ENCODE assay signal across 21 cellular contexts in genomic region chr1:20475002-20475401, GRCh38. TPM values are rescaled to one million over a fixed set of nuclear protein-coding genes. Genes with fewer than 3 reads are reported as not detected.
DNase-seq lines count a peak whose midpoint lies in the region; ATAC-seq, FAIRE-seq and TF ChIP-seq lines count a peak whose summit lies in the region.
"Had no signal": no experiment of that assay in that cellular context is flagged by ENCODE, and none has a peak within 500 bp of the region (broad histone marks: within the 10 kb centered on the region; RNA-seq: fewer than 3 reads in every experiment).

No MANE protein-coding gene starts in this region.

- H2BK20ac ChIP-seq in H1 (ENCODE audit: low read length), result no peak overlapping the region

- H3K4me2 ChIP-seq in HepG2 (ENCODE audit: low read depth, low read length), result peak overlapping the region; percentile 81
- no peak overlapping the region for H3K4me2 ChIP-seq in H1 (ENCODE audit: insufficient read depth in 1 of 2, low read depth in 2 of 2, low read length in 2 of 2)

- TF ChIP-seq CTCF in HepG2 (CRISPR knock-in tag; IDR thresholded peaks at IDR 0.05) (no peak), right lobe of liver (IDR thresholded peaks at IDR 0.05) (no peak), H1 (IDR thresholded peaks at IDR 0.05; ENCODE audit: control extremely low read depth in 1 of 3, insufficient read depth in 1 of 3, low read depth in 1 of 3, low read length in 3 of 3) (no peak), neural crest cell (conservative IDR thresholded peaks at IDR 0.05) (no peak), type B pancreatic cell (conservative IDR thresholded peaks at IDR 0.05) (no peak), GM13977 (IDR thresholded peaks at IDR 0.05; ENCODE audit: extremely low read depth, insufficient read depth, missing control alignments) (no peak)

- in situ Hi-C loops in HepG2 (cut with HindIII; ENCODE audit: extremely low pct_ligation_motif_present, low pct_unique_long_range_greater_than_20kb) (loop anchor here (5.0 kb wide), 1 partner anchor 548 kb away; no protein-coding TSS in a partner anchor), GM13977 (cut with MboI; ENCODE audit: low pct_unique_long_range_greater_than_20kb, low sequenced_read_pairs, unreplicated experiment) (no loop called here)

- H2BK15ac ChIP-seq in H1 (ENCODE audit: low read length), result 0 out of 2 replicates have a peak overlapping the region, but pooled peaks have one; percentile 19

- H3K4me3 ChIP-seq in HepG2 (replicated peaks in 1 of 3; ENCODE audit: insufficient read depth in 1 of 3, low read depth in 2 of 3, low read length in 3 of 3) (peak overlapping the region in 1 of 3 experiments; percentile 7; a peak in 1 of 6 replicates), right lobe of liver (no peak overlapping the region), H1 (ENCODE audit: extremely low read depth in 1 of 4, insufficient read depth in 2 of 4, low read depth in 3 of 4, low read length in 4 of 4) (no peak overlapping the region)

- no peak overlapping the region for H2BK5ac ChIP-seq in H1 (ENCODE audit: low read depth, low read length)

- TF ChIP-seq POLR2A in HepG2 (IDR thresholded peaks at IDR 0.05; ENCODE audit: insufficient read depth in 1 of 2, low read depth in 2 of 2, low read length in 2 of 2) (no peak), right lobe of liver (IDR thresholded peaks at IDR 0.05) (no peak), H1 (IDR thresholded peaks at IDR 0.05; ENCODE audit: control extremely low read depth in 1 of 2, low read depth in 2 of 2, low read length in 2 of 2) (no peak)

- no peaks in the 10 kb centered on the region for H4K20me1 ChIP-seq in HepG2 (ENCODE audit: insufficient read depth, low read length)
- no peaks in the 10 kb centered on the region for H4K20me1 ChIP-seq in H1 (replicated peaks in 1 of 2; ENCODE audit: control insufficient read depth in 1 of 2, insufficient read depth in 2 of 2, low read length in 2 of 2)

- H3K27ac ChIP-seq in HepG2 (ENCODE audit: extremely low read length, insufficient read depth, low read length), result peak overlapping the region; percentile 61
- no peak overlapping the region for H3K27ac ChIP-seq in right lobe of liver
- no peak overlapping the region for H3K27ac ChIP-seq in H1 (ENCODE audit: low read depth, low read length)

- no peak for DNase-seq in HepG2 (ENCODE audit: low spot score)
- DNase-seq in right lobe of liver, result no peak
- no peak for DNase-seq in H1 (ENCODE audit: low read depth in 1 of 2, low spot score in 2 of 2)
- no peak for DNase-seq in neural crest cell (ENCODE audit: low read depth, low spot score)
- no peak for DNase-seq in type B pancreatic cell (ENCODE audit: extremely low spot score, unreplicated experiment)
- no peak for DNase-seq in DMS53 treated with DMSO at 0.1 percent for 48 hours (lab: John Stamatoyannopoulos, UW; ENCODE audit: unreplicated experiment)
- no peak for DNase-seq in GM13977 (ENCODE audit: low spot score)
- DNase-seq: CD4-positive, CD25-positive, alpha-beta regulatory T cell; COR-L47; DMS153; KBM-7; NCI-H1694 treated with DMSO at 0.1 percent for 48 hours; NCI-H2107; NCI-H2227 treated with DMSO at 0.1 percent for 48 hours; NCI-H524; NCI-H82; OCI-M1; SIG-M5 had no signal

- H3K4ac ChIP-seq in H1 (replicated peaks; ENCODE audit: insufficient read length, low read depth, low read length), result no peak overlapping the region

- H3K9me3 ChIP-seq in HepG2 (ENCODE audit: low read length) (no peaks in the 10 kb centered on the region), right lobe of liver (no peaks in the 10 kb centered on the region), H1 (ENCODE audit: insufficient read depth in 2 of 2, low read depth in 1 of 2, low read length in 1 of 2) (no peaks in the 10 kb centered on the region)

- TF ChIP-seq RAD21 in HepG2 (CRISPR knock-in tag; IDR thresholded peaks at IDR 0.05) (no peak), H1 (IDR thresholded peaks at IDR 0.05 in 1 of 2, conservative IDR thresholded peaks at IDR 0.05 in 1 of 2; ENCODE audit: low read depth in 2 of 2, low read length in 2 of 2) (no peak)

- no peak overlapping the region for H2BK120ac ChIP-seq in H1 (replicated peaks; ENCODE audit: low read depth, low read length)

- H3K79me2 ChIP-seq in HepG2 (ENCODE audit: insufficient read depth, low read length) (peaks cover 27% of the 10 kb centered on the region), H1 (ENCODE audit: control insufficient read depth in 1 of 2, insufficient read depth in 2 of 2, low read length in 2 of 2) (no peaks in the 10 kb centered on the region)

- H3K23ac ChIP-seq in H1 (ENCODE audit: insufficient read length), result no peak overlapping the region

- no peaks in the 10 kb centered on the region for H3K79me1 ChIP-seq in H1 (ENCODE audit: low read depth, low read length)

- peaks cover 43% of the 10 kb centered on the region for H3K4me1 Mint-ChIP-seq in neural crest cell
- H3K4me1 Mint-ChIP-seq in type B pancreatic cell (ENCODE audit: unreplicated experiment), result peaks cover 28% of the 10 kb centered on the region
- peaks cover 16% of the 10 kb centered on the region for H3K4me1 Mint-ChIP-seq in stimulated activated memory B cell treated with anti-CD40 and anti-IgM and Interleukin-4, amounts not matched to agents 10 μg/mL and 1 μg/mL and 100 μg/mL, for 72 hours
- H3K4me1 Mint-ChIP-seq: CD4-positive, CD25-positive, alpha-beta regulatory T cell had no signal

- H2BK12ac ChIP-seq in H1 (ENCODE audit: low read depth, low read length), result peak overlapping the region; percentile 50; the same call in 1 of the 2 replicates

- peak overlapping the region; percentile 28 for H3K4me3 Mint-ChIP-seq in neural crest cell
- H3K4me3 Mint-ChIP-seq in type B pancreatic cell, result peak overlapping the region; percentile 31
- no peak overlapping the region for H3K4me3 Mint-ChIP-seq in stimulated activated memory B cell treated with anti-CD40 and anti-IgM and Interleukin-4, amounts not matched to agents 10 μg/mL and 1 μg/mL and 100 μg/mL, for 72 hours
- H3K4me3 Mint-ChIP-seq: CD4-positive, CD25-positive, alpha-beta regulatory T cell had no signal

- H3K9me3 Mint-ChIP-seq in neural crest cell, result no peaks in the 10 kb centered on the region
- no peaks in the 10 kb centered on the region for H3K9me3 Mint-ChIP-seq in type B pancreatic cell
- H3K9me3 Mint-ChIP-seq in stimulated activated memory B cell treated with anti-CD40 and anti-IgM and Interleukin-4, amounts not matched to agents 10 μg/mL and 1 μg/mL and 100 μg/mL, for 72 hours, result no peaks in the 10 kb centered on the region

- H4K5ac ChIP-seq in H1 (ENCODE audit: insufficient read length, low read depth, low read length), result no peak overlapping the region

- no peak overlapping the region for H3K14ac ChIP-seq in H1 (ENCODE audit: insufficient read length)

- no peak overlapping the region for H2AFZ ChIP-seq in HepG2 (ENCODE audit: low read length)
- no peak overlapping the region for H2AFZ ChIP-seq in H1 (ENCODE audit: low read length)

- H3K27me3 Mint-ChIP-seq in neural crest cell (ENCODE audit: low read depth) (peaks cover 5% of the 10 kb centered on the region), type B pancreatic cell (peaks cover 43% of the 10 kb centered on the region)
- H3K27me3 Mint-ChIP-seq in stimulated activated memory B cell treated with anti-CD40 and anti-IgM and Interleukin-4, amounts not matched to agents 10 μg/mL and 1 μg/mL and 100 μg/mL, for 72 hours, result peaks cover 91% of the 10 kb centered on the region

- H3K4me1 ChIP-seq in HepG2 (ENCODE audit: insufficient read depth, low read length) (peaks cover 79% of the 10 kb centered on the region), right lobe of liver (peaks cover 3 to 49% (median 21%) of the 10 kb centered on the region in 4 donors), H1 (replicated peaks in 1 of 4; ENCODE audit: control insufficient read depth in 3 of 4, insufficient read depth in 4 of 4, low read length in 3 of 4) (peaks cover 8 to 19% (median 12%) of the 10 kb centered on the region in 4 experiments; a peak in 6 of 7 replicates)

- no peak overlapping the region for H4K91ac ChIP-seq in H1 (replicated peaks; ENCODE audit: insufficient read length, low read length)

- ATAC-seq in HepG2 (no peak), right lobe of liver (no peak)
- ATAC-seq in stimulated activated memory B cell treated with anti-CD40 and anti-IgM and Interleukin-4, amounts not matched to agents 10 μg/mL and 1 μg/mL and 100 μg/mL, for 72 hours, result no peak
- ATAC-seq: SK-N-SH treated with all-trans-retinoic acid at 6 μM for 48 hours had no signal

- FAIRE-seq in HepG2 (lab: Jason Lieb, UNC) (no peak), H1 (lab: Jason Lieb, UNC) (no peak)
- FAIRE-seq: GM12892 had no signal

- intact Hi-C loops in HepG2 (cut with micrococcal nuclease; ENCODE audit: unreplicated experiment), result no loop called here
- intact Hi-C loops in right lobe of liver (cut with DNase I), result no loop called here

- H3K27me3 ChIP-seq in HepG2 (ENCODE audit: control insufficient read depth in 1 of 2, insufficient read depth in 2 of 2, low read length in 2 of 2), result no peaks in the 10 kb centered on the region; a peak in 1 of 5 replicates
- no peaks in the 10 kb centered on the region for H3K27me3 ChIP-seq in right lobe of liver
- H3K27me3 ChIP-seq in H1 (replicated peaks in 1 of 4; ENCODE audit: control insufficient read depth in 3 of 4, extremely low read depth in 1 of 4, insufficient read depth in 3 of 4, low read length in 3 of 4), result peaks cover 0 to 11% (median 4%) of the 10 kb centered on the region in 4 experiments; a peak in 5 of 7 replicates

- H3K56ac ChIP-seq in H1 (replicated peaks; ENCODE audit: insufficient read length, low read depth, low read length), result no peak overlapping the region

- H3K27ac Mint-ChIP-seq in neural crest cell (ENCODE audit: unreplicated experiment) (no peak overlapping the region), type B pancreatic cell (no peak overlapping the region)
- no peak overlapping the region for H3K27ac Mint-ChIP-seq in stimulated activated memory B cell treated with anti-CD40 and anti-IgM and Interleukin-4, amounts not matched to agents 10 μg/mL and 1 μg/mL and 100 μg/mL, for 72 hours

- H3K23me2 ChIP-seq in H1 (ENCODE audit: low read depth, low read length), result peaks cover 5% of the 10 kb centered on the region; the same call in 1 of the 2 replicates

- H2AK5ac ChIP-seq in H1 (ENCODE audit: low read depth, low read length), result no peak overlapping the region

- POLR2A ChIA-PET in HepG2 (lab: Yijun Ruan, JAX), result interaction anchor here (0.7 to 2.3 kb wide), 2 partner anchors 9 to 1264 kb away, joined by 4 to 9 read pairs; no protein-coding TSS in a partner anchor
- POLR2A ChIA-PET in H1 (lab: Charles Lee; ENCODE audit: partially characterized antibody), result no interaction called here

- CTCF ChIA-PET in HepG2 (lab: Yijun Ruan, JAX; ENCODE audit: low intra/inter-chr PET ratio, low total read pairs), result no interaction called here
- CTCF ChIA-PET in H1 (lab: Charles Lee; ENCODE audit: partially characterized antibody), result interaction anchor here (1.3 to 1.4 kb wide), 2 partner anchors 43 to 260 kb away, joined by 3 read pairs; no protein-coding TSS in a partner anchor

- WGBS in HepG2 (ENCODE audit: low lambda C conversion rate), result 38% methylated on average over 9 of the region's 9 CpGs
- WGBS in right lobe of liver (ENCODE audit: insufficient coverage, low coverage, low lambda C conversion rate, missing lambda C conversion rate), result 68% methylated on average over 9 of the region's 9 CpGs
- 83% methylated on average over 8 of the region's 9 CpGs; no CpG with 5 or more reads in 1 of the 2 experiments for WGBS in H1 (ENCODE audit: extremely low coverage in 1 of 2, insufficient coverage in 1 of 2, insufficient read length in 1 of 2, insufficient replicate concordance in 2 of 2, low coverage in 1 of 2, low lambda C conversion rate in 2 of 2, missing lambda C conversion rate in 1 of 2), 2 experiments

- H3K36me3 ChIP-seq in HepG2 (replicated peaks in 1 of 2; ENCODE audit: control insufficient read depth in 1 of 2, insufficient read depth in 2 of 2, low read length in 2 of 2) (no peaks in the 10 kb centered on the region), right lobe of liver (no peaks in the 10 kb centered on the region), H1 (ENCODE audit: control insufficient read depth in 2 of 4, insufficient read depth in 4 of 4, low read length in 3 of 4) (no peaks in the 10 kb centered on the region)

- H4K8ac ChIP-seq in H1 (ENCODE audit: extremely low read depth, insufficient read depth, low read length), result no peak overlapping the region

- no TSS peak for BruUV-seq in HepG2 (replicated peaks; lab: Mats Ljungman, UMichigan)

- no peak overlapping the region for H3K18ac ChIP-seq in H1 (ENCODE audit: extremely low read depth, low read length)

- H3K9ac ChIP-seq in HepG2 (ENCODE audit: insufficient read depth, low read depth, low read length) (0 out of 2 replicates have a peak overlapping the region, but pooled peaks have one; percentile 40), H1 (replicated peaks in 1 of 4; ENCODE audit: extremely low read depth in 1 of 4, low read depth in 3 of 4, low read length in 3 of 4) (no peak overlapping the region)

- H3K36me3 Mint-ChIP-seq in neural crest cell (ENCODE audit: low read depth) (no peaks in the 10 kb centered on the region), type B pancreatic cell (no peaks in the 10 kb centered on the region)
- H3K36me3 Mint-ChIP-seq in stimulated activated memory B cell treated with anti-CD40 and anti-IgM and Interleukin-4, amounts not matched to agents 10 μg/mL and 1 μg/mL and 100 μg/mL, for 72 hours, result no peaks in the 10 kb centered on the region
- H3K36me3 Mint-ChIP-seq: CD4-positive, CD25-positive, alpha-beta regulatory T cell had no signal

- TF ChIP-seq EP300 in HepG2 (IDR thresholded peaks at IDR 0.05; ENCODE audit: low read depth in 2 of 2, low read length in 2 of 2) (no peak), HepG2 (CRISPR knock-in tag; IDR thresholded peaks at IDR 0.05; ENCODE audit: borderline replicate concordance) (no peak), H1 (IDR thresholded peaks at IDR 0.05; ENCODE audit: borderline replicate concordance in 1 of 2, low read depth in 2 of 2, low read length in 2 of 2) (no peak)

RNA-seq across cellular contexts. Expression of gene CAMK2N1, which starts 11.0 kb away (rescaled TPM):
- total RNA-seq in HepG2 (2016; rRNA removed; fragmentation: Illumina TruSeq; extraction: Trizol) (38.6 and 44.3 TPM in 2 replicates), right lobe of liver (10 to 100 TPM; 10.4 to 30.2 (median 20.1) TPM), neural crest cell (31.4 and 34.7 TPM in 2 replicates), type B pancreatic cell (ENCODE audit: low replicate concordance) (28.9 and 43.0 TPM in 2 replicates)
- 53.6 and 65.2 TPM in 2 replicates for total RNA-seq in HepG2 (2016; cell fraction: cytosol; rRNA removed; fragmentation: Illumina TruSeq; extraction: Trizol; ENCODE audit: low read depth)
- total RNA-seq in HepG2 (2016; cell fraction: insoluble cytoplasmic fraction; rRNA removed; fragmentation: Illumina TruSeq; extraction: Trizol), result 39.6 and 42.8 TPM in 2 replicates
- total RNA-seq in HepG2 (2016; cell fraction: membrane; rRNA removed; fragmentation: Illumina TruSeq; extraction: Trizol), result 110 and 117 TPM in 2 replicates
- 21.4 and 29.3 TPM in 2 replicates for total RNA-seq in HepG2 (2016; cell fraction: nucleus; rRNA removed; fragmentation: Illumina TruSeq; extraction: Trizol)
- polyA plus RNA-seq in HepG2 (2011; rRNA removed) (32.7 and 38.0 TPM in 2 replicates), H1 (2011; rRNA removed) (1.8 and 2.3 TPM in 2 replicates)
- 27.0 and 40.8 TPM in 2 replicates for polyA plus RNA-seq in HepG2 (2011; cell fraction: cytosol; rRNA removed)
- polyA plus RNA-seq in HepG2 (2011; cell fraction: nucleus; rRNA removed), result 23.2 and 28.1 TPM in 2 replicates
- polyA plus RNA-seq in HepG2 (2012), result 108 and 112 TPM in 2 replicates
- 238 and 250 TPM in 2 replicates for polyA plus RNA-seq in HepG2 (2016; cell fraction: cytosol; fragmentation: Illumina TruSeq; extraction: Trizol; ENCODE audit: low read depth)
- polyA plus RNA-seq in HepG2 (2016; cell fraction: insoluble cytoplasmic fraction; fragmentation: Illumina TruSeq; extraction: Trizol; ENCODE audit: low read depth), result 120 and 152 TPM in 2 replicates
- polyA plus RNA-seq in HepG2 (2016; cell fraction: membrane; fragmentation: Illumina TruSeq; extraction: Trizol; ENCODE audit: low read depth), result 340 and 368 TPM in 2 replicates
- 110 and 112 TPM in 2 replicates for polyA plus RNA-seq in HepG2 (2016; cell fraction: nucleus; fragmentation: Illumina TruSeq; extraction: Trizol; ENCODE audit: insufficient read depth, low read depth)
- 0.12 and 20.9 TPM in 2 replicates for polyA minus RNA-seq in HepG2 (2011; rRNA and poly(A)+ RNA removed; ENCODE audit: low replicate concordance)
- polyA minus RNA-seq in HepG2 (2011; cell fraction: cytosol; rRNA and poly(A)+ RNA removed), result 34.7 and 39.2 TPM in 2 replicates
- polyA minus RNA-seq in HepG2 (2011; cell fraction: nucleus; rRNA and poly(A)+ RNA removed), result 19.4 and 21.5 TPM in 2 replicates
- 5.6 and 7.4 TPM in 2 replicates for total RNA-seq in H1 (2021; fragmentation: NEBNext Ultra II Directional; extraction: Animal tissue kit (Norgen Biotek cat#: 25700))
- polyA plus RNA-seq in H1 (2011; cell fraction: cytosol; rRNA removed), result 2.2 TPM
- polyA plus RNA-seq in H1 (2011; cell fraction: nucleus; rRNA removed), result 2.4 TPM
- polyA plus RNA-seq in H1 (2012, experiment 1 of 2), result 4.4 to 6.6 TPM (median 4.5 TPM) in 4 replicates
- 3.6 TPM for polyA plus RNA-seq in H1 (2012, experiment 2 of 2)
- polyA plus RNA-seq in H1 (2013, experiment 1 of 2), result 8.6 TPM
- polyA plus RNA-seq in H1 (2013, experiment 2 of 2), result 8.6 TPM
- polyA minus RNA-seq in H1 (2011; rRNA and poly(A)+ RNA removed), result 0.34 and 0.41 TPM in 2 replicates
- 2.3 TPM for polyA minus RNA-seq in H1 (2011; cell fraction: cytosol; rRNA and poly(A)+ RNA removed)
- polyA minus RNA-seq in H1 (2011; cell fraction: nucleus; rRNA and poly(A)+ RNA removed), result 1.4 TPM

RNA-seq across cellular contexts. Expression of gene MUL1, which starts 32.9 kb away (rescaled TPM):
- total RNA-seq in HepG2 (2016; rRNA removed; fragmentation: Illumina TruSeq; extraction: Trizol), result 13.5 and 26.5 TPM in 2 replicates
- total RNA-seq in HepG2 (2016; cell fraction: cytosol; rRNA removed; fragmentation: Illumina TruSeq; extraction: Trizol; ENCODE audit: low read depth), result 3.2 TPM in 2 replicates
- total RNA-seq in HepG2 (2016; cell fraction: insoluble cytoplasmic fraction; rRNA removed; fragmentation: Illumina TruSeq; extraction: Trizol), result 14.3 and 26.3 TPM in 2 replicates
- 8.5 and 8.6 TPM in 2 replicates for total RNA-seq in HepG2 (2016; cell fraction: membrane; rRNA removed; fragmentation: Illumina TruSeq; extraction: Trizol)
- 23.1 and 27.3 TPM in 2 replicates for total RNA-seq in HepG2 (2016; cell fraction: nucleus; rRNA removed; fragmentation: Illumina TruSeq; extraction: Trizol)
- 21.5 and 27.5 TPM in 2 replicates for polyA plus RNA-seq in HepG2 (2011; rRNA removed)
- polyA plus RNA-seq in HepG2 (2011; cell fraction: cytosol; rRNA removed), result 23.9 and 24.3 TPM in 2 replicates
- polyA plus RNA-seq in HepG2 (2011; cell fraction: nucleus; rRNA removed), result 10.0 and 11.8 TPM in 2 replicates
- 14.9 and 20.0 TPM in 2 replicates for polyA plus RNA-seq in HepG2 (2012)
- 2.4 and 2.6 TPM in 2 replicates for polyA plus RNA-seq in HepG2 (2016; cell fraction: cytosol; fragmentation: Illumina TruSeq; extraction: Trizol; ENCODE audit: low read depth)
- 11.3 and 11.9 TPM in 2 replicates for polyA plus RNA-seq in HepG2 (2016; cell fraction: insoluble cytoplasmic fraction; fragmentation: Illumina TruSeq; extraction: Trizol; ENCODE audit: low read depth)
- polyA plus RNA-seq in HepG2 (2016; cell fraction: membrane; fragmentation: Illumina TruSeq; extraction: Trizol; ENCODE audit: low read depth), result 4.4 and 5.3 TPM in 2 replicates
- polyA plus RNA-seq in HepG2 (2016; cell fraction: nucleus; fragmentation: Illumina TruSeq; extraction: Trizol; ENCODE audit: insufficient read depth, low read depth), result 30.1 and 33.2 TPM in 2 replicates
- 40.2 and 48.7 TPM in 2 replicates for polyA minus RNA-seq in HepG2 (2011; rRNA and poly(A)+ RNA removed; ENCODE audit: low replicate concordance)
- 14.6 and 15.2 TPM in 2 replicates for polyA minus RNA-seq in HepG2 (2011; cell fraction: cytosol; rRNA and poly(A)+ RNA removed)
- 14.5 TPM in 2 replicates for polyA minus RNA-seq in HepG2 (2011; cell fraction: nucleus; rRNA and poly(A)+ RNA removed)
- total RNA-seq in right lobe of liver, result 10 to 100 TPM; 14.4 to 33.6 (median 16.7) TPM
- total RNA-seq in H1 (2021; fragmentation: NEBNext Ultra II Directional; extraction: Animal tissue kit (Norgen Biotek cat#: 25700)), result 16.4 and 16.9 TPM in 2 replicates
- polyA plus RNA-seq in H1 (2011; rRNA removed), result 20.5 and 20.8 TPM in 2 replicates
- 17.4 TPM for polyA plus RNA-seq in H1 (2011; cell fraction: cytosol; rRNA removed)
- polyA plus RNA-seq in H1 (2011; cell fraction: nucleus; rRNA removed), result 20.6 TPM
- polyA plus RNA-seq in H1 (2012, experiment 1 of 2), result 12.0 to 19.7 TPM (median 17.1 TPM) in 4 replicates
- polyA plus RNA-seq in H1 (2012, experiment 2 of 2), result 22.2 TPM
- 17.9 TPM for polyA plus RNA-seq in H1 (2013, experiment 1 of 2)
- polyA plus RNA-seq in H1 (2013, experiment 2 of 2), result 20.4 TPM
- polyA minus RNA-seq in H1 (2011; rRNA and poly(A)+ RNA removed), result 21.6 and 22.8 TPM in 2 replicates
- polyA minus RNA-seq in H1 (2011; cell fraction: cytosol; rRNA and poly(A)+ RNA removed), result 10.4 TPM
- polyA minus RNA-seq in H1 (2011; cell fraction: nucleus; rRNA and poly(A)+ RNA removed), result 13.4 TPM
- 26.5 and 27.6 TPM in 2 replicates for total RNA-seq in neural crest cell
- 31.1 and 38.4 TPM in 2 replicates for total RNA-seq in type B pancreatic cell (ENCODE audit: low replicate concordance)
